16 cellular contexts compared by ENCODE assay signal in the genomic region with DNA sequence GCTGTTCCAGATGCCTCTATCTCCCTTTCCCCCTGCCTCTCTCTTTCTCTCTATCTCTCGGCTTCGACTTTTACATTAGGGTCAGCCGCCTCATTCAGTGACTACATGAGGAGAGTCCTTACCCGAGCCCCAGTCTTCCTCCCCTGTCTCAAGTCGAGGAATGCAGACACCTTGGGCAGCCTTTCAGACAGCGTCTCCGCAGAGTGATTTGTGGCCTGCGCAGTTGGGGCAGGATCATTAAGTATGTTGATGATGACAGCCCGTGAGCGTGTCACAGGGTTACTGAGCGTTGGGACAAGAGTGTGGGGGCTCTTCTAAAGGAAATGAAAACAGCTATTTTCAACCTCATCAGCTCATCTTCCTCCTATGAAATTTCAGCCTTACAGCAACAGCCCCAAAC.
"Had no signal": no experiment of that assay in that cellular context is flagged by ENCODE, and none has a peak within 500 bp of the region (broad histone marks: within the 10 kb centered on the region; RNA-seq: fewer than 3 reads in every experiment).

No MANE protein-coding gene starts in this region.

- H3K9me3 ChIP-seq: esophagus squamous epithelium, lower lobe of right lung, suprapubic skin, upper lobe of left lung had no signal

- H3K27me3 ChIP-seq: esophagus squamous epithelium, suprapubic skin, upper lobe of left lung had no signal

- H3K27me3 Mint-ChIP-seq: activated naive CD8-positive, alpha-beta T cell treated with anti-CD3 and anti-CD28 coated beads, Interleukin-2, amount 10 ng/mL, durations not matched to agents 7 days and 5 days had no signal

- ATAC-seq: activated CD4-positive, CD25-positive, alpha-beta regulatory T cell treated with anti-CD3 and anti-CD28 coated beads, Interleukin-2, amount 50 U/mL, for 24 hours had no signal

- H3K4me1 ChIP-seq: esophagus squamous epithelium had no signal

- FAIRE-seq: small intestine had no signal

- H3K4me3 Mint-ChIP-seq: activated naive CD8-positive, alpha-beta T cell treated with anti-CD3 and anti-CD28 coated beads, Interleukin-2, amount 10 ng/mL, durations not matched to agents 7 days and 5 days had no signal

- H3K36me3 ChIP-seq: esophagus squamous epithelium, lower lobe of right lung, suprapubic skin, upper lobe of left lung had no signal

- DNase-seq: activated naive CD4-positive, alpha-beta T cell; activated naive CD8-positive, alpha-beta T cell treated with anti-CD3 and anti-CD28 coated beads, Interleukin-2, amount 10 ng/mL, durations not matched to agents 7 days and 5 days; cortex of kidney; effector CD4-positive, alpha-beta T cell; esophagus squamous epithelium; lower lobe of right lung; midbrain; posterior cingulate gyrus; small intestine; stimulated activated CD4-positive, alpha-beta T cell treated with anti-CD3 and anti-CD28 coated beads, Interleukin-4, amount 100 ng/mL, for 4 hours; stimulated activated CD8-positive, alpha-beta memory T cell treated with anti-CD3 and anti-CD28 coated beads, Interleukin-4, amount 100 ng/mL, for 48 hours; stimulated activated naive CD4-positive, alpha-beta T cell treated with Interleukin-2 at 50 U/mL for 16 hours; T-helper 9 cell; upper lobe of left lung had no signal

- H3K27ac ChIP-seq: esophagus squamous epithelium, lower lobe of right lung, suprapubic skin, upper lobe of left lung had no signal

- H3K27ac Mint-ChIP-seq: activated naive CD8-positive, alpha-beta T cell treated with anti-CD3 and anti-CD28 coated beads, Interleukin-2, amount 10 ng/mL, durations not matched to agents 7 days and 5 days had no signal

- H3K4me3 ChIP-seq: esophagus squamous epithelium, lower lobe of right lung, suprapubic skin, upper lobe of left lung had no signal
